ENCODE assay signal across 1 cellular context in the genomic region with DNA sequence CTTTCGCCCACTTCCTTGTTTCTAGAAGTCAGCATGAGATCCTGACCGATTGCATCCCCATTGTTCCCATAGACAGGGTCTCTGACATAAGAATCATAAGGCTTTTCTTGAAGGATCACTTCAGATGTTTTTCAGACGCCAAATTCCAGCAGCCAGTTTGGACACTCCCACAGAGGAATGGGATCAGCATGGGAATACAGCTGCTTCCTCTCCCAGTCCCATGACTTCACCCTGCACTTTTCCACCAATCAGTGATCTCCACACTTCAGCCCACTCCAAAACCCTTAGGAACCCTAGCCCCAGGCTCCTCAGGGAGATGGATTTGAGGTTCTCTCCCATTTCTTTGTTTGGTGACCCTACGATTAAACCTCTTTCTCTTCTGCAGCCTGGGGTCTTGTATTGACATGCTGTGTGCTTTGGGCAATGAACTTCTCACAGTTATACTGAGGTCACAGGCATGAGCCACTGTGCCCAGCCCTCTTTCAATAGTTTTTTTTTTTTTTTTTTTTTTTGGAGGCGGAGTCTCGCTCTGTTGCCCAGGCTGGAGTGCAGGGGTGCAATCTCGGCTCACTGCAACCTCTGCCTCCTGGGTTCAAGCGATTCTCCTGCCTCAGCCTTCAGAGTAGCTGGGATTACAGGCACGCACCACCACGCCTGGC.
TF ChIP-seq lines count a peak whose summit lies in the region.

No MANE protein-coding gene starts in this region.

TF ChIP-seq in GM23338, 12 proteins besides CTCF, POLR2A, EP300 and RAD21 (continued from another document):
- TF ChIP-seq, protein P1, sequence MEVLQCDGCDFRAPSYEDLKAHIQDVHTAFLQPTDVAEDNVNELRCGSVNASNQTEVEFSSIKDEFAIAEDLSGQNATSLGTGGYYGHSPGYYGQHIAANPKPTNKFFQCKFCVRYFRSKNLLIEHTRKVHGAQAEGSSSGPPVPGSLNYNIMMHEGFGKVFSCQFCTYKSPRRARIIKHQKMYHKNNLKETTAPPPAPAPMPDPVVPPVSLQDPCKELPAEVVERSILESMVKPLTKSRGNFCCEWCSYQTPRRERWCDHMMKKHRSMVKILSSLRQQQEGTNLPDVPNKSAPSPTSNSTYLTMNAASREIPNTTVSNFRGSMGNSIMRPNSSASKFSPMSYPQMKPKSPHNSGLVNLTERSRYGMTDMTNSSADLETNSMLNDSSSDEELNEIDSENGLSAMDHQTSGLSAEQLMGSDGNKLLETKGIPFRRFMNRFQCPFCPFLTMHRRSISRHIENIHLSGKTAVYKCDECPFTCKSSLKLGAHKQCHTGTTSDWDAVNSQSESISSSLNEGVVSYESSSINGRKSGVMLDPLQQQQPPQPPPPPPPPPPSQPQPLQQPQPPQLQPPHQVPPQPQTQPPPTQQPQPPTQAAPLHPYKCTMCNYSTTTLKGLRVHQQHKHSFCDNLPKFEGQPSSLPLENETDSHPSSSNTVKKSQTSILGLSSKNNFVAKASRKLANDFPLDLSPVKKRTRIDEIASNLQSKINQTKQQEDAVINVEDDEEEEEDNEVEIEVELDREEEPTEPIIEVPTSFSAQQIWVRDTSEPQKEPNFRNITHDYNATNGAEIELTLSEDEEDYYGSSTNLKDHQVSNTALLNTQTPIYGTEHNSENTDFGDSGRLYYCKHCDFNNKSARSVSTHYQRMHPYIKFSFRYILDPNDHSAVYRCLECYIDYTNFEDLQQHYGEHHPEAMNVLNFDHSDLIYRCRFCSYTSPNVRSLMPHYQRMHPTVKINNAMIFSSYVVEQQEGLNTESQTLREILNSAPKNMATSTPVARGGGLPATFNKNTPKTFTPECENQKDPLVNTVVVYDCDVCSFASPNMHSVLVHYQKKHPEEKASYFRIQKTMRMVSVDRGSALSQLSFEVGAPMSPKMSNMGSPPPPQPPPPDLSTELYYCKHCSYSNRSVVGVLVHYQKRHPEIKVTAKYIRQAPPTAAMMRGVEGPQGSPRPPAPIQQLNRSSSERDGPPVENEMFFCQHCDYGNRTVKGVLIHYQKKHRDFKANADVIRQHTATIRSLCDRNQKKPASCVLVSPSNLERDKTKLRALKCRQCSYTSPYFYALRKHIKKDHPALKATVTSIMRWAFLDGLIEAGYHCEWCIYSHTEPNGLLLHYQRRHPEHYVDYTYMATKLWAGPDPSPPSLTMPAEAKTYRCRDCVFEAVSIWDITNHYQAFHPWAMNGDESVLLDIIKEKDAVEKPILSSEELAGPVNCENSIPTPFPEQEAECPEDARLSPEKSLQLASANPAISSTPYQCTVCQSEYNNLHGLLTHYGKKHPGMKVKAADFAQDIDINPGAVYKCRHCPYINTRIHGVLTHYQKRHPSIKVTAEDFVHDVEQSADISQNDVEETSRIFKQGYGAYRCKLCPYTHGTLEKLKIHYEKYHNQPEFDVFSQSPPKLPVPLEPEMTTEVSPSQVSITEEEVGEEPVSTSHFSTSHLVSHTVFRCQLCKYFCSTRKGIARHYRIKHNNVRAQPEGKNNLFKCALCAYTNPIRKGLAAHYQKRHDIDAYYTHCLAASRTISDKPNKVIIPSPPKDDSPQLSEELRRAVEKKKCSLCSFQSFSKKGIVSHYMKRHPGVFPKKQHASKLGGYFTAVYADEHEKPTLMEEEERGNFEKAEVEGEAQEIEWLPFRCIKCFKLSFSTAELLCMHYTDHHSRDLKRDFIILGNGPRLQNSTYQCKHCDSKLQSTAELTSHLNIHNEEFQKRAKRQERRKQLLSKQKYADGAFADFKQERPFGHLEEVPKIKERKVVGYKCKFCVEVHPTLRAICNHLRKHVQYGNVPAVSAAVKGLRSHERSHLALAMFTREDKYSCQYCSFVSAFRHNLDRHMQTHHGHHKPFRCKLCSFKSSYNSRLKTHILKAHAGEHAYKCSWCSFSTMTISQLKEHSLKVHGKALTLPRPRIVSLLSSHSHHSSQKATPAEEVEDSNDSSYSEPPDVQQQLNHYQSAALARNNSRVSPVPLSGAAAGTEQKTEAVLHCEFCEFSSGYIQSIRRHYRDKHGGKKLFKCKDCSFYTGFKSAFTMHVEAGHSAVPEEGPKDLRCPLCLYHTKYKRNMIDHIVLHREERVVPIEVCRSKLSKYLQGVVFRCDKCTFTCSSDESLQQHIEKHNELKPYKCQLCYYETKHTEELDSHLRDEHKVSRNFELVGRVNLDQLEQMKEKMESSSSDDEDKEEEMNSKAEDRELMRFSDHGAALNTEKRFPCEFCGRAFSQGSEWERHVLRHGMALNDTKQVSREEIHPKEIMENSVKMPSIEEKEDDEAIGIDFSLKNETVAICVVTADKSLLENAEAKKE (CRISPR knock-in tag; IDR thresholded peaks at IDR 0.05) = no peak
- TF ChIP-seq, protein P2, sequence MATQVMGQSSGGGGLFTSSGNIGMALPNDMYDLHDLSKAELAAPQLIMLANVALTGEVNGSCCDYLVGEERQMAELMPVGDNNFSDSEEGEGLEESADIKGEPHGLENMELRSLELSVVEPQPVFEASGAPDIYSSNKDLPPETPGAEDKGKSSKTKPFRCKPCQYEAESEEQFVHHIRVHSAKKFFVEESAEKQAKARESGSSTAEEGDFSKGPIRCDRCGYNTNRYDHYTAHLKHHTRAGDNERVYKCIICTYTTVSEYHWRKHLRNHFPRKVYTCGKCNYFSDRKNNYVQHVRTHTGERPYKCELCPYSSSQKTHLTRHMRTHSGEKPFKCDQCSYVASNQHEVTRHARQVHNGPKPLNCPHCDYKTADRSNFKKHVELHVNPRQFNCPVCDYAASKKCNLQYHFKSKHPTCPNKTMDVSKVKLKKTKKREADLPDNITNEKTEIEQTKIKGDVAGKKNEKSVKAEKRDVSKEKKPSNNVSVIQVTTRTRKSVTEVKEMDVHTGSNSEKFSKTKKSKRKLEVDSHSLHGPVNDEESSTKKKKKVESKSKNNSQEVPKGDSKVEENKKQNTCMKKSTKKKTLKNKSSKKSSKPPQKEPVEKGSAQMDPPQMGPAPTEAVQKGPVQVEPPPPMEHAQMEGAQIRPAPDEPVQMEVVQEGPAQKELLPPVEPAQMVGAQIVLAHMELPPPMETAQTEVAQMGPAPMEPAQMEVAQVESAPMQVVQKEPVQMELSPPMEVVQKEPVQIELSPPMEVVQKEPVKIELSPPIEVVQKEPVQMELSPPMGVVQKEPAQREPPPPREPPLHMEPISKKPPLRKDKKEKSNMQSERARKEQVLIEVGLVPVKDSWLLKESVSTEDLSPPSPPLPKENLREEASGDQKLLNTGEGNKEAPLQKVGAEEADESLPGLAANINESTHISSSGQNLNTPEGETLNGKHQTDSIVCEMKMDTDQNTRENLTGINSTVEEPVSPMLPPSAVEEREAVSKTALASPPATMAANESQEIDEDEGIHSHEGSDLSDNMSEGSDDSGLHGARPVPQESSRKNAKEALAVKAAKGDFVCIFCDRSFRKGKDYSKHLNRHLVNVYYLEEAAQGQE (IDR thresholded peaks at IDR 0.05; ENCODE audit: unreplicated experiment) = no peak
- TF ChIP-seq, protein P3, sequence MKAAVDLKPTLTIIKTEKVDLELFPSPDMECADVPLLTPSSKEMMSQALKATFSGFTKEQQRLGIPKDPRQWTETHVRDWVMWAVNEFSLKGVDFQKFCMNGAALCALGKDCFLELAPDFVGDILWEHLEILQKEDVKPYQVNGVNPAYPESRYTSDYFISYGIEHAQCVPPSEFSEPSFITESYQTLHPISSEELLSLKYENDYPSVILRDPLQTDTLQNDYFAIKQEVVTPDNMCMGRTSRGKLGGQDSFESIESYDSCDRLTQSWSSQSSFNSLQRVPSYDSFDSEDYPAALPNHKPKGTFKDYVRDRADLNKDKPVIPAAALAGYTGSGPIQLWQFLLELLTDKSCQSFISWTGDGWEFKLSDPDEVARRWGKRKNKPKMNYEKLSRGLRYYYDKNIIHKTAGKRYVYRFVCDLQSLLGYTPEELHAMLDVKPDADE (IDR thresholded peaks at IDR 0.05) = no peak
- TF ChIP-seq NANOG (IDR thresholded peaks at IDR 0.05; ENCODE audit: borderline replicate concordance) (no peak), EZH2 (IDR thresholded peaks at IDR 0.05; ENCODE audit: low read depth, unreplicated experiment) (no peak), ZNF114 (CRISPR knock-in tag; IDR thresholded peaks at IDR 0.05) (no peak)
